In the genomic region with DNA sequence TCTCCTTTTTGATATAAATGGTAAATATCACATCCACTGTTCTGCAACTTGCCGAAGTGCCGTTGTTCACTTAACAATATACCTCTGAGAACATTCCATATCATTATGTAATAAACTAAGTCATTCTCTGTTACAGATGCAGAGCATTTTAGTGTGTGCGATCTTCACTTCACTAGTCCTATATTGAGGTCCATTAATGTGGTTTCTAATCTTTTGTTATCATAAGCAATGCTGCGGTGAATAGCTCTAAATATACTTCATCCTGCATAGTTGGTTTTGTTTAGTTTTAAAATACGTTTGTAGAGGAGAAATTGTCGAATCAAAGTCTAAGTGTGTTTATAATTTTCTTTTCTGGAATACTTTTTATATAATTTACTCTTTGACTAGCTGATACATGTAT, we compare ENCODE assay signal across 23 cellular contexts.
DNase-seq lines count a peak whose midpoint lies in the region; ATAC-seq, FAIRE-seq and TF ChIP-seq lines count a peak whose summit lies in the region.
"Had no signal": no experiment of that assay in that cellular context is flagged by ENCODE, and none has a peak within 500 bp of the region (broad histone marks: within the 10 kb centered on the region; RNA-seq: fewer than 3 reads in every experiment).

No MANE protein-coding gene starts in this region.

- H3K27me3 ChIP-seq in CD4-positive, CD25-positive, alpha-beta regulatory T cell (ENCODE audit: control insufficient read depth, insufficient read depth, low read length): no peaks in the 10 kb centered on the region
- H3K27me3 ChIP-seq in IMR-90 (ENCODE audit: control insufficient read depth, insufficient read depth, low read length) (no peaks in the 10 kb centered on the region), astrocyte (ENCODE audit: insufficient read depth, low read length) (no peaks in the 10 kb centered on the region), GM23248 (replicated peaks; ENCODE audit: insufficient read depth) (no peaks in the 10 kb centered on the region), spleen (replicated peaks in 1 of 7) (no peaks in the 10 kb centered on the region)
- no peaks in the 10 kb centered on the region for H3K27me3 ChIP-seq in naive thymus-derived CD4-positive, alpha-beta T cell (ENCODE audit: control insufficient read depth in 2 of 2, insufficient read depth in 2 of 2, low read length in 2 of 2)
- H3K27me3 ChIP-seq: BLaER1 treated with 17β-estradiol and CSF1 and Interleukin-3, amounts not matched to agents 10 nM and 100 nM; SJSA1 had no signal

- no peak overlapping the region for H3K14ac ChIP-seq in IMR-90 (replicated peaks; ENCODE audit: low read depth, low read length)

- ATAC-seq in CD4-positive, CD25-positive, alpha-beta regulatory T cell (ENCODE audit: low read depth in 2 of 2): no peak
- ATAC-seq in IMR-90 (ENCODE audit: low read depth): peak; percentile 46; the same call in 1 of the 2 replicates
- ATAC-seq in naive thymus-derived CD4-positive, alpha-beta T cell: no peak
- ATAC-seq: HepG2, Right ventricle myocardium inferior had no signal

- peak overlapping the region; percentile 7 for H3K4me3 ChIP-seq in CD4-positive, CD25-positive, alpha-beta regulatory T cell (ENCODE audit: low read depth, low read length)
- H3K4me3 ChIP-seq in IMR-90 (ENCODE audit: insufficient read depth, low read depth, low read length): no peak overlapping the region
- H3K4me3 ChIP-seq in astrocyte (ENCODE audit: insufficient read depth, low read depth, low read length): no peak overlapping the region
- no peak overlapping the region for H3K4me3 ChIP-seq in naive thymus-derived CD4-positive, alpha-beta T cell (ENCODE audit: low read length)
- H3K4me3 ChIP-seq in GM23248: no peak overlapping the region
- H3K4me3 ChIP-seq in spleen: no peak overlapping the region
- H3K4me3 ChIP-seq: BLaER1 treated with 17β-estradiol and CSF1 and Interleukin-3, amounts not matched to agents 10 nM and 100 nM; PC-9; SJSA1 had no signal

- H3K27ac Mint-ChIP-seq in CD4-positive, CD25-positive, alpha-beta regulatory T cell: peak overlapping the region in 1 of 3 donors; percentile 14
- H3K27ac Mint-ChIP-seq in astrocyte (ENCODE audit: unreplicated experiment): no peak overlapping the region
- peak overlapping the region in 1 of 9 donors; percentile 46 for H3K27ac Mint-ChIP-seq in naive thymus-derived CD4-positive, alpha-beta T cell

- no peak overlapping the region for H2BK120ac ChIP-seq in IMR-90 (ENCODE audit: low read depth, low read length)

- no peak overlapping the region for H3K4ac ChIP-seq in IMR-90 (ENCODE audit: low read depth, low read length)

- no peaks in the 10 kb centered on the region for H3F3A ChIP-seq in GM23248 (ENCODE audit: insufficient read depth)

- H2BK5ac ChIP-seq in IMR-90 (ENCODE audit: low read depth, low read length, poor library complexity, severe bottlenecking): no peak overlapping the region

- no peak overlapping the region for H3K27ac ChIP-seq in CD4-positive, CD25-positive, alpha-beta regulatory T cell (ENCODE audit: insufficient read depth, low read length, poor library complexity, severe bottlenecking)
- H3K27ac ChIP-seq in IMR-90 (ENCODE audit: insufficient read depth, low read length) (no peak overlapping the region), astrocyte (ENCODE audit: low read depth, low read length) (no peak overlapping the region), GM23248 (no peak overlapping the region), spleen (no peak overlapping the region)
- no peak overlapping the region for H3K27ac ChIP-seq in naive thymus-derived CD4-positive, alpha-beta T cell (ENCODE audit: low read depth, low read length)
- H3K27ac ChIP-seq: BLaER1 treated with 17β-estradiol and CSF1 and Interleukin-3, amounts not matched to agents 10 nM and 100 nM; PC-9; SJSA1 had no signal

- H3K9me3 Mint-ChIP-seq in CD4-positive, CD25-positive, alpha-beta regulatory T cell: no peaks in the 10 kb centered on the region
- no peaks in the 10 kb centered on the region for H3K9me3 Mint-ChIP-seq in astrocyte (ENCODE audit: unreplicated experiment)
- no peaks in the 10 kb centered on the region for H3K9me3 Mint-ChIP-seq in naive thymus-derived CD4-positive, alpha-beta T cell

- WGBS in IMR-90 (ENCODE audit: extremely low coverage in 2 of 2, insufficient read length in 1 of 2), 2 experiments: no CpG with 5 or more reads among the region's 6 CpGs
- 85 to 87% methylated on average over 6 of the region's 6 CpGs for WGBS in GM23248 (ENCODE audit: low coverage in 1 of 2, low lambda C conversion rate in 2 of 2, missing lambda C conversion rate in 2 of 2), 2 experiments
- WGBS in spleen, 5 donors: 81 to 88% (median 82%) methylated on average over 6 of the region's 6 CpGs

- H2BK15ac ChIP-seq in IMR-90 (ENCODE audit: low read depth, low read length): no peak overlapping the region

- peak; percentile 5 for FAIRE-seq in astrocyte (lab: Jason Lieb, UNC)
- FAIRE-seq: A204.1, GM19239, HepG2 had no signal

- DNase-seq in CD4-positive, CD25-positive, alpha-beta regulatory T cell: no peak
- DNase-seq in IMR-90 (peak; percentile 62), astrocyte (ENCODE audit: low read depth) (peak; percentile 75), GM23248 (no peak), spleen (no peak)
- no peak for DNase-seq in naive thymus-derived CD4-positive, alpha-beta T cell
- DNase-seq in activated CD8-positive, alpha-beta memory T cell treated with anti-CD3 and anti-CD28 coated beads for 24 hours: no peak
- DNase-seq: DND-41; H7; KBM-7; MM.1S; NCI-H2029; NCI-H446 treated with DMSO at 0.1 percent for 48 hours; NCI-H526; NCI-H82; NK-92 treated with Interleukin-12 subunit alpha and Interleukin-12 subunit beta, amount 100 ng/mL, for 24 hours; PC-9 had no signal

- H3K9me1 ChIP-seq in IMR-90 (ENCODE audit: insufficient read depth, low read length): 0 out of 2 replicates have a peak, but pooled peaks cover 3% of the 10 kb centered on the region

- no peak overlapping the region for H4K5ac ChIP-seq in IMR-90 (ENCODE audit: low read depth, low read length)

- no peaks in the 10 kb centered on the region for H3K9me3 ChIP-seq in CD4-positive, CD25-positive, alpha-beta regulatory T cell (ENCODE audit: control insufficient read depth in 2 of 2, low read length in 2 of 2)
- H3K9me3 ChIP-seq in IMR-90 (ENCODE audit: control insufficient read depth, insufficient read depth, low read length): no peaks in the 10 kb centered on the region
- no peaks in the 10 kb centered on the region for H3K9me3 ChIP-seq in astrocyte (ENCODE audit: insufficient read depth, low read depth, low read length)
- H3K9me3 ChIP-seq in naive thymus-derived CD4-positive, alpha-beta T cell (ENCODE audit: control insufficient read depth in 2 of 3, low read length in 3 of 3): no peaks in the 10 kb centered on the region
- no peaks in the 10 kb centered on the region for H3K9me3 ChIP-seq in GM23248 (ENCODE audit: low read depth)
- H3K9me3 ChIP-seq in spleen: no peaks in the 10 kb centered on the region
- H3K9me3 ChIP-seq: SJSA1 had no signal

- H2AK5ac ChIP-seq in IMR-90 (ENCODE audit: low read depth, low read length): no peak overlapping the region

- no peak for TF ChIP-seq RAD21 in IMR-90 (IDR thresholded peaks at IDR 0.05; ENCODE audit: low read length)

- H3K18ac ChIP-seq in IMR-90 (ENCODE audit: low read depth, low read length): no peak overlapping the region

- H4K20me1 ChIP-seq in IMR-90 (ENCODE audit: insufficient read depth, low read length): no peaks in the 10 kb centered on the region
- H4K20me1 ChIP-seq in astrocyte (ENCODE audit: insufficient read depth, low read length): no peaks in the 10 kb centered on the region
- no peaks in the 10 kb centered on the region for H4K20me1 ChIP-seq in GM23248 (ENCODE audit: insufficient read depth)
- H4K20me1 ChIP-seq: BLaER1 treated with 17β-estradiol and CSF1 and Interleukin-3, amounts not matched to agents 10 nM and 100 nM had no signal

- no peaks in the 10 kb centered on the region for H3K36me3 Mint-ChIP-seq in CD4-positive, CD25-positive, alpha-beta regulatory T cell
- H3K36me3 Mint-ChIP-seq in astrocyte (ENCODE audit: low read depth, unreplicated experiment): no peaks in the 10 kb centered on the region
- H3K36me3 Mint-ChIP-seq in naive thymus-derived CD4-positive, alpha-beta T cell: peaks cover 0 to 2% (median 0%) of the 10 kb centered on the region in 5 donors

- H3K4me2 ChIP-seq in IMR-90 (ENCODE audit: low read depth, low read length) (no peak overlapping the region), astrocyte (ENCODE audit: low read length) (peak overlapping the region; percentile 32), GM23248 (ENCODE audit: unreplicated experiment) (no peak overlapping the region)
- H3K4me2 ChIP-seq: PC-9 had no signal

- peaks cover 4 to 57% (median 38%) of the 10 kb centered on the region in 4 donors for H3K4me1 Mint-ChIP-seq in CD4-positive, CD25-positive, alpha-beta regulatory T cell
- no peaks in the 10 kb centered on the region for H3K4me1 Mint-ChIP-seq in astrocyte (ENCODE audit: low read depth, unreplicated experiment)
- H3K4me1 Mint-ChIP-seq in naive thymus-derived CD4-positive, alpha-beta T cell: peaks cover 12 to 54% (median 35%) of the 10 kb centered on the region in 7 donors

- intact Hi-C loops in IMR-90 (cut with micrococcal nuclease): loop anchor here (10.0 kb wide), 1 partner anchor 382 kb away; no protein-coding TSS in a partner anchor
- intact Hi-C loops in naive thymus-derived CD4-positive, alpha-beta T cell (cut with micrococcal nuclease): loop anchor here in 1 of 2 donors (2.0 kb wide), 1 partner anchor 14 kb away; no protein-coding TSS in a partner anchor
- intact Hi-C loops in spleen (cut with DNase I; ENCODE audit: low total_unique reads): no loop called here

- H3K36me3 ChIP-seq in CD4-positive, CD25-positive, alpha-beta regulatory T cell (ENCODE audit: control insufficient read depth, insufficient read depth, low read length): no peaks in the 10 kb centered on the region
- no peaks in the 10 kb centered on the region for H3K36me3 ChIP-seq in IMR-90 (ENCODE audit: control insufficient read depth, insufficient read depth, low read length)
- no peaks in the 10 kb centered on the region for H3K36me3 ChIP-seq in astrocyte (ENCODE audit: insufficient read depth, low read length)
- no peaks in the 10 kb centered on the region for H3K36me3 ChIP-seq in naive thymus-derived CD4-positive, alpha-beta T cell (ENCODE audit: control insufficient read depth in 2 of 3, insufficient read depth in 3 of 3, low read length in 3 of 3)
- H3K36me3 ChIP-seq in GM23248 (ENCODE audit: low read depth): no peaks in the 10 kb centered on the region
- H3K36me3 ChIP-seq in spleen: no peaks in the 10 kb centered on the region
- H3K36me3 ChIP-seq: BLaER1 treated with 17β-estradiol and CSF1 and Interleukin-3, amounts not matched to agents 10 nM and 100 nM; SJSA1 had no signal

- no peaks in the 10 kb centered on the region for H3K9me2 ChIP-seq in GM23248 (ENCODE audit: insufficient read depth)

- no peak overlapping the region for H4K8ac ChIP-seq in IMR-90 (ENCODE audit: low read depth in 2 of 2, low read length in 2 of 2)

- dilution Hi-C loops in IMR-90 (cut with HindIII; ENCODE audit: low sequenced_read_pairs, unreplicated experiment): no loop called here

- no peak overlapping the region for H3K56ac ChIP-seq in IMR-90 (ENCODE audit: extremely low read depth, insufficient read depth, low read length)

- POLR2A ChIA-PET in IMR-90 (lab: Charles Lee; ENCODE audit: unreplicated experiment): no interaction called here
- POLR2A ChIA-PET in naive thymus-derived CD4-positive, alpha-beta T cell (lab: Charles Lee): interaction anchor here (0.9 to 1.4 kb wide), 3 partner anchors 12 to 272 kb away, joined by 3 to 8 read pairs (median 4); no protein-coding TSS in a partner anchor

- TF ChIP-seq POLR2A in IMR-90 (IDR thresholded peaks at IDR 0.05; ENCODE audit: low read depth, low read length): no peak
- TF ChIP-seq POLR2A in spleen (IDR thresholded peaks at IDR 0.05): no peak

- H3K79me2 ChIP-seq in astrocyte (ENCODE audit: insufficient read depth, low read length) (no peaks in the 10 kb centered on the region), GM23248 (ENCODE audit: insufficient read depth) (no peaks in the 10 kb centered on the region)

- H3K4me1 ChIP-seq in CD4-positive, CD25-positive, alpha-beta regulatory T cell (ENCODE audit: control insufficient read depth, insufficient read depth, low read length, poor library complexity, severe bottlenecking): peaks cover 8% of the 10 kb centered on the region
- H3K4me1 ChIP-seq in IMR-90 (ENCODE audit: control insufficient read depth, insufficient read depth, low read length) (peaks cover 3% of the 10 kb centered on the region), astrocyte (ENCODE audit: insufficient read depth, low read length) (no peaks in the 10 kb centered on the region), GM23248 (ENCODE audit: insufficient read depth) (peaks cover 9% of the 10 kb centered on the region; the same call in 1 of the 2 replicates), spleen (peaks cover 0 to 3% (median under 1%) of the 10 kb centered on the region in 6 donors)
- peaks cover 3 to 26% of the 10 kb centered on the region in 2 donors for H3K4me1 ChIP-seq in naive thymus-derived CD4-positive, alpha-beta T cell (ENCODE audit: control insufficient read depth in 2 of 2, insufficient read depth in 2 of 2, low read length in 2 of 2)

- H2AK9ac ChIP-seq in IMR-90 (replicated peaks; ENCODE audit: low read depth, low read length, poor library complexity): no peak overlapping the region

- H3K4me3 Mint-ChIP-seq in CD4-positive, CD25-positive, alpha-beta regulatory T cell: no peak overlapping the region
- no peak overlapping the region for H3K4me3 Mint-ChIP-seq in astrocyte (ENCODE audit: unreplicated experiment)
- peak overlapping the region in 7 of 10 donors; percentile 10 to 63 (median 18) for H3K4me3 Mint-ChIP-seq in naive thymus-derived CD4-positive, alpha-beta T cell

- H2BK20ac ChIP-seq in IMR-90 (ENCODE audit: low read depth, low read length): no peak overlapping the region

- no peak overlapping the region for H3K9ac ChIP-seq in IMR-90 (ENCODE audit: low read depth, low read length)
- H3K9ac ChIP-seq in astrocyte (ENCODE audit: low read length): no peak overlapping the region
- no peak overlapping the region for H3K9ac ChIP-seq in GM23248
- H3K9ac ChIP-seq: BLaER1 treated with 17β-estradiol and CSF1 and Interleukin-3, amounts not matched to agents 10 nM and 100 nM had no signal

- no peaks in the 10 kb centered on the region for H3K79me1 ChIP-seq in IMR-90 (ENCODE audit: low read depth in 1 of 2, low read length in 2 of 2)

- no peak overlapping the region for H4K91ac ChIP-seq in IMR-90 (ENCODE audit: insufficient read depth, low read depth, low read length)

- no peaks in the 10 kb centered on the region for H3K27me3 Mint-ChIP-seq in CD4-positive, CD25-positive, alpha-beta regulatory T cell
- H3K27me3 Mint-ChIP-seq in astrocyte (ENCODE audit: low read depth, unreplicated experiment): no peaks in the 10 kb centered on the region
- H3K27me3 Mint-ChIP-seq in naive thymus-derived CD4-positive, alpha-beta T cell: no peaks in the 10 kb centered on the region

- in situ Hi-C loops in IMR-90 (cut with MboI; ENCODE audit: low sequenced_read_pairs) (no loop called here), GM23248 (cut with MboI) (no loop called here)

- H3K23ac ChIP-seq in IMR-90 (ENCODE audit: low read depth, low read length): no peak overlapping the region

- no TSS peak for BruUV-seq in IMR-90 (replicated peaks; lab: Mats Ljungman, UMichigan)

- TF ChIP-seq CTCF in IMR-90 (conservative IDR thresholded peaks at IDR 0.05; ENCODE audit: low read depth, low read length) (no peak), astrocyte (IDR thresholded peaks at IDR 0.05; ENCODE audit: insufficient read depth, low read depth, low read length) (no peak), spleen (IDR thresholded peaks at IDR 0.05 in 8 of 11, conservative IDR thresholded peaks at IDR 0.05 in 3 of 11) (no peak)

- H2AFZ ChIP-seq in IMR-90 (replicated peaks; ENCODE audit: low read length, poor library complexity): no peak overlapping the region
- H2AFZ ChIP-seq in astrocyte (ENCODE audit: low read depth, low read length): no peak overlapping the region
- no peak overlapping the region for H2AFZ ChIP-seq in GM23248
- H2AFZ ChIP-seq: PC-9 had no signal

- CTCF ChIA-PET in IMR-90 (lab: Yijun Ruan, JAX): no interaction called here
- CTCF ChIA-PET in naive thymus-derived CD4-positive, alpha-beta T cell (lab: Charles Lee): no interaction called here

Comparison
In these comparisons a context has a peak if more than half of its experiments do, and no peak if none do; other contexts are left out.
1. DNase-seq: peak in IMR-90 (single experiment) and astrocyte (single experiment); none in CD4-positive, CD25-positive, alpha-beta regulatory T cell (0 of 3), naive thymus-derived CD4-positive, alpha-beta T cell (0 of 9), GM23248 (single experiment), activated CD8-positive, alpha-beta memory T cell treated with anti-CD3 and anti-CD28 coated beads for 24 hours (single experiment) and spleen (single experiment).
2. H3K4me3 Mint-ChIP-seq: peak in naive thymus-derived CD4-positive, alpha-beta T cell (7 of 10); none in CD4-positive, CD25-positive, alpha-beta regulatory T cell (0 of 4) and astrocyte (single experiment).